14 cellular contexts compared by ENCODE assay signal in genomic region chr16:27754788-27755690, GRCh38.
"Had no signal": no experiment of that assay in that cellular context is flagged by ENCODE, and none has a peak within 500 bp of the region (broad histone marks: within the 10 kb centered on the region; RNA-seq: fewer than 3 reads in every experiment).

No MANE protein-coding gene starts in this region.

- H3K27ac ChIP-seq: adrenal gland, left lung, thoracic aorta had no signal

- H3K4me1 Mint-ChIP-seq: activated naive CD4-positive, alpha-beta T cell treated with anti-CD3 and anti-CD28 coated beads, Interleukin-2, amount 10 ng/mL, durations not matched to agents 7 days and 5 days had no signal

- DNase-seq: activated B cell treated with CpG ODN at 0.5 μM for 24 hours; activated naive CD4-positive, alpha-beta T cell treated with anti-CD3 and anti-CD28 coated beads, Interleukin-2, amount 10 ng/mL, durations not matched to agents 7 days and 5 days; activated T-cell treated with anti-CD3 and anti-CD28 coated beads for 4 hours; adrenal gland; hippocampal formation; kidney; left lung; mesenchymal stem cell; stimulated activated CD4-positive, alpha-beta T cell treated with anti-CD3 and anti-CD28 coated beads, Interleukin-1b, Interleukin-23, amount 100 ng/mL, for 48 hours; SW 1271 had no signal

- ATAC-seq: esophagus mucosa, left lung had no signal

- H3K27me3 Mint-ChIP-seq: activated B cell treated with CpG ODN at 0.5 μM for 24 hours; activated naive CD4-positive, alpha-beta T cell treated with anti-CD3 and anti-CD28 coated beads, Interleukin-2, amount 10 ng/mL, durations not matched to agents 7 days and 5 days had no signal

- H3K4me3 ChIP-seq: adrenal gland, left lung, thoracic aorta had no signal

- H3K9me3 Mint-ChIP-seq: activated B cell treated with CpG ODN at 0.5 μM for 24 hours; activated naive CD4-positive, alpha-beta T cell treated with anti-CD3 and anti-CD28 coated beads, Interleukin-2, amount 10 ng/mL, durations not matched to agents 7 days and 5 days; activated T-helper 2 cell treated with anti-CD3 and anti-CD28 coated beads, Interferon-gamma antibody, Interleukin-2, Interleukin-4, amounts not matched to agents 10 μg/mL and 5 μg/mL and 100 μg/mL, durations not matched to agents 14 hours and 24 hours and 36 hours; nephron had no signal

- H3K4me1 ChIP-seq: adrenal gland had no signal

- H3K27me3 ChIP-seq: adrenal gland, left lung had no signal

- H3K27ac Mint-ChIP-seq: activated B cell treated with CpG ODN at 0.5 μM for 24 hours; activated naive CD4-positive, alpha-beta T cell treated with anti-CD3 and anti-CD28 coated beads, Interleukin-2, amount 10 ng/mL, durations not matched to agents 7 days and 5 days; activated T-helper 2 cell treated with anti-CD3 and anti-CD28 coated beads, Interferon-gamma antibody, Interleukin-2, Interleukin-4, amounts not matched to agents 10 μg/mL and 5 μg/mL and 100 μg/mL, durations not matched to agents 14 hours and 24 hours and 36 hours had no signal

- H3K36me3 Mint-ChIP-seq: activated naive CD4-positive, alpha-beta T cell treated with anti-CD3 and anti-CD28 coated beads, Interleukin-2, amount 10 ng/mL, durations not matched to agents 7 days and 5 days had no signal

- H3K4me3 Mint-ChIP-seq: activated B cell treated with CpG ODN at 0.5 μM for 24 hours; activated naive CD4-positive, alpha-beta T cell treated with anti-CD3 and anti-CD28 coated beads, Interleukin-2, amount 10 ng/mL, durations not matched to agents 7 days and 5 days; nephron had no signal

- H3K9me3 ChIP-seq: adrenal gland, left lung, thoracic aorta had no signal

- H3K36me3 ChIP-seq: adrenal gland, thoracic aorta had no signal
